Comparison of ENCODE assay signal across 9 cellular contexts in genomic region chr16:81632392-81633146, GRCh38.
A peak's percentile ranks its signal among the peaks of the same experiment; 100 is the strongest.
DNase-seq lines count a peak whose midpoint lies in the region; ATAC-seq and TF ChIP-seq lines count a peak whose summit lies in the region.
"Had no signal": no experiment of that assay in that cellular context is flagged by ENCODE, and none has a peak within 500 bp of the region (broad histone marks: within the 10 kb centered on the region; RNA-seq: fewer than 3 reads in every experiment).

No MANE protein-coding gene starts in this region.

- H3K27ac Mint-ChIP-seq in T-helper 1 cell treated with Interleukin-12 subunit alpha and Interleukin-12 subunit beta and Interleukin-4 antibody, amounts not matched to agents 30 μg/mL and 1 μg/mL, for 36 hours = peak overlapping the region; percentile 93
- peak overlapping the region; percentile 91 for H3K27ac Mint-ChIP-seq in activated naive CD8-positive, alpha-beta T cell treated with anti-CD3 and anti-CD28 coated beads for 36 hours
- peak overlapping the region; percentile 94 for H3K27ac Mint-ChIP-seq in stimulated activated naive CD8-positive, alpha-beta T cell treated with anti-CD3 and anti-CD28 coated beads, Interleukin-15, Interleukin-2, amounts not matched to agents 100 ng/mL and 50 ng/mL, for 24 hours

- peak; percentile 88 for DNase-seq in EL
- DNase-seq in activated naive CD8-positive, alpha-beta T cell treated with anti-CD3 and anti-CD28 coated beads for 36 hours = peak; percentile 76
- peak in 2 of 3 donors; percentile 47 to 59 for DNase-seq in mucosa of descending colon
- no peak for DNase-seq in NCI-H524 (lab: John Stamatoyannopoulos, UW)
- no peak for DNase-seq in NCI-H2196 treated with DMSO at 0.1 percent for 48 hours (lab: John Stamatoyannopoulos, UW; ENCODE audit: unreplicated experiment)
- DNase-seq: heart right ventricle had no signal

- H3K9me3 ChIP-seq in mucosa of descending colon = no peaks in the 10 kb centered on the region
- H3K9me3 ChIP-seq: heart right ventricle had no signal

- peak overlapping the region; percentile 66 for H3K4me3 Mint-ChIP-seq in T-helper 1 cell treated with Interleukin-12 subunit alpha and Interleukin-12 subunit beta and Interleukin-4 antibody, amounts not matched to agents 30 μg/mL and 1 μg/mL, for 36 hours
- H3K4me3 Mint-ChIP-seq in activated naive CD8-positive, alpha-beta T cell treated with anti-CD3 and anti-CD28 coated beads for 36 hours = peak overlapping the region; percentile 53
- peak overlapping the region; percentile 72 for H3K4me3 Mint-ChIP-seq in stimulated activated naive CD8-positive, alpha-beta T cell treated with anti-CD3 and anti-CD28 coated beads, Interleukin-15, Interleukin-2, amounts not matched to agents 100 ng/mL and 50 ng/mL, for 24 hours

- no peaks in the 10 kb centered on the region for H3K36me3 ChIP-seq in mucosa of descending colon (ENCODE audit: low read depth)

- TF ChIP-seq CTCF in mucosa of descending colon (IDR thresholded peaks at IDR 0.05) = no peak

- no peaks in the 10 kb centered on the region for H3K36me3 Mint-ChIP-seq in T-helper 1 cell treated with Interleukin-12 subunit alpha and Interleukin-12 subunit beta and Interleukin-4 antibody, amounts not matched to agents 30 μg/mL and 1 μg/mL, for 36 hours (ENCODE audit: low read depth)
- H3K36me3 Mint-ChIP-seq in activated naive CD8-positive, alpha-beta T cell treated with anti-CD3 and anti-CD28 coated beads for 36 hours = no peaks in the 10 kb centered on the region
- H3K36me3 Mint-ChIP-seq in stimulated activated naive CD8-positive, alpha-beta T cell treated with anti-CD3 and anti-CD28 coated beads, Interleukin-15, Interleukin-2, amounts not matched to agents 100 ng/mL and 50 ng/mL, for 24 hours (ENCODE audit: low read depth) = no peaks in the 10 kb centered on the region

- H3K4me3 ChIP-seq in mucosa of descending colon = no peak overlapping the region
- H3K4me3 ChIP-seq: heart right ventricle had no signal

- H3K9me3 Mint-ChIP-seq in T-helper 1 cell treated with Interleukin-12 subunit alpha and Interleukin-12 subunit beta and Interleukin-4 antibody, amounts not matched to agents 30 μg/mL and 1 μg/mL, for 36 hours = no peaks in the 10 kb centered on the region
- no peaks in the 10 kb centered on the region for H3K9me3 Mint-ChIP-seq in activated naive CD8-positive, alpha-beta T cell treated with anti-CD3 and anti-CD28 coated beads for 36 hours
- H3K9me3 Mint-ChIP-seq in stimulated activated naive CD8-positive, alpha-beta T cell treated with anti-CD3 and anti-CD28 coated beads, Interleukin-15, Interleukin-2, amounts not matched to agents 100 ng/mL and 50 ng/mL, for 24 hours = no peaks in the 10 kb centered on the region

- peaks cover 63% of the 10 kb centered on the region for H3K4me1 Mint-ChIP-seq in T-helper 1 cell treated with Interleukin-12 subunit alpha and Interleukin-12 subunit beta and Interleukin-4 antibody, amounts not matched to agents 30 μg/mL and 1 μg/mL, for 36 hours (ENCODE audit: low read depth)
- H3K4me1 Mint-ChIP-seq in activated naive CD8-positive, alpha-beta T cell treated with anti-CD3 and anti-CD28 coated beads for 36 hours = peaks cover 60% of the 10 kb centered on the region
- H3K4me1 Mint-ChIP-seq in stimulated activated naive CD8-positive, alpha-beta T cell treated with anti-CD3 and anti-CD28 coated beads, Interleukin-15, Interleukin-2, amounts not matched to agents 100 ng/mL and 50 ng/mL, for 24 hours (ENCODE audit: low read depth) = peaks cover 75% of the 10 kb centered on the region

- ATAC-seq in mucosa of descending colon = peak; percentile 71
- ATAC-seq in GM21526 (IDR thresholded peaks at IDR 0.05; ENCODE audit: low FRiP score, unreplicated experiment) = no peak

- intact Hi-C loops in mucosa of descending colon (cut with DNase I, micrococcal nuclease) = no loop called here

- H3K27me3 Mint-ChIP-seq in T-helper 1 cell treated with Interleukin-12 subunit alpha and Interleukin-12 subunit beta and Interleukin-4 antibody, amounts not matched to agents 30 μg/mL and 1 μg/mL, for 36 hours (ENCODE audit: low read depth) = no peaks in the 10 kb centered on the region
- no peaks in the 10 kb centered on the region for H3K27me3 Mint-ChIP-seq in activated naive CD8-positive, alpha-beta T cell treated with anti-CD3 and anti-CD28 coated beads for 36 hours
- no peaks in the 10 kb centered on the region for H3K27me3 Mint-ChIP-seq in stimulated activated naive CD8-positive, alpha-beta T cell treated with anti-CD3 and anti-CD28 coated beads, Interleukin-15, Interleukin-2, amounts not matched to agents 100 ng/mL and 50 ng/mL, for 24 hours

- H3K4me1 ChIP-seq in mucosa of descending colon (ENCODE audit: low read depth) = peaks cover 10% of the 10 kb centered on the region

Comparison
In these comparisons a context has a peak if more than half of its experiments do, and no peak if none do; other contexts are left out.
1. DNase-seq: peak in EL (single experiment), activated naive CD8-positive, alpha-beta T cell treated with anti-CD3 and anti-CD28 coated beads for 36 hours (single experiment) and mucosa of descending colon (2 of 3); none in NCI-H524 (0 of 2) and NCI-H2196 treated with DMSO at 0.1 percent for 48 hours (single experiment).
2. Peak in every context shown above with its lines, with median percentiles within 50 percentile points of each other: H3K27ac Mint-ChIP-seq and H3K4me3 Mint-ChIP-seq.